ENCODE assay signal across 20 cellular contexts in the genomic region with DNA sequence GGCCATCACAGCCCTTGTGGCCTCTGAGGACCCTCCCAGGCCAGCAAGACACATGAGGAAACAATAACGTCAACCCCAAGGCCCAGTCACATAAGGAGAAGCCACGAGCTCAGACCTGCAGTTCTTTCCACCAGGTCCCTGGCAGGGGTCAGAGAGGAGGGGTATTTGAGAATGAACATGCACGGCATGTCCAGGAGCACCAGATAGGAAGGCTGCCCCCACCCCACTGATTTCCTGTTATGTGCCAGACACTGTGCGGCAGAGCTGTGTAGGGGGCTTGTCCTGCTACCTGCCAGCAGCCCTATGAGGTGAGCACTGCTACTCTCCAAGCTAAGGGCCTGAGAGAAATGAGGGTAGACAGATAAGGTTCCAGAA. TPM values are rescaled to one million over a fixed set of nuclear protein-coding genes. Genes with fewer than 3 reads are reported as not detected.
DNase-seq lines count a peak whose midpoint lies in the region; ATAC-seq and TF ChIP-seq lines count a peak whose summit lies in the region.
"Had no signal": no experiment of that assay in that cellular context is flagged by ENCODE, and none has a peak within 500 bp of the region (broad histone marks: within the 10 kb centered on the region; RNA-seq: fewer than 3 reads in every experiment).

No MANE protein-coding gene starts in this region.

- H3K36me3 Mint-ChIP-seq in activated naive CD8-positive, alpha-beta T cell = no peaks in the 10 kb centered on the region
- no peaks in the 10 kb centered on the region for H3K36me3 Mint-ChIP-seq in activated naive CD8-positive, alpha-beta T cell treated with anti-CD3 and anti-CD28 coated beads for 36 hours
- H3K36me3 Mint-ChIP-seq in activated naive CD8-positive, alpha-beta T cell treated with anti-CD3 and anti-CD28 coated beads, Interleukin-2, amount 50 U/mL, for 24 hours (ENCODE audit: low read depth) = no peaks in the 10 kb centered on the region
- no peaks in the 10 kb centered on the region for H3K36me3 Mint-ChIP-seq in naive thymus-derived CD4-positive, alpha-beta T cell

- POLR2A ChIA-PET in naive thymus-derived CD4-positive, alpha-beta T cell (lab: Charles Lee) = no interaction called here

- peaks cover 29 to 42% of the 10 kb centered on the region in 2 donors for H3K4me1 ChIP-seq in naive thymus-derived CD4-positive, alpha-beta T cell (ENCODE audit: control insufficient read depth in 2 of 2, insufficient read depth in 2 of 2, low read length in 2 of 2)
- H3K4me1 ChIP-seq in suprapubic skin = peaks cover 5% of the 10 kb centered on the region
- H3K4me1 ChIP-seq: colonic mucosa had no signal

- H3K27ac Mint-ChIP-seq in activated naive CD8-positive, alpha-beta T cell = no peak overlapping the region
- H3K27ac Mint-ChIP-seq in activated naive CD8-positive, alpha-beta T cell treated with anti-CD3 and anti-CD28 coated beads for 36 hours = no peak overlapping the region
- peak overlapping the region; percentile 58 for H3K27ac Mint-ChIP-seq in activated naive CD8-positive, alpha-beta T cell treated with anti-CD3 and anti-CD28 coated beads, Interleukin-2, amount 50 U/mL, for 24 hours
- peak overlapping the region in 5 of 9 donors; percentile 29 to 74 (median 59) for H3K27ac Mint-ChIP-seq in naive thymus-derived CD4-positive, alpha-beta T cell
- H3K27ac Mint-ChIP-seq: activated B cell treated with CpG ODN at 0.5 μM for 24 hours had no signal

- no peak overlapping the region for H3K4me3 ChIP-seq in naive thymus-derived CD4-positive, alpha-beta T cell (ENCODE audit: low read length)
- no peak overlapping the region for H3K4me3 ChIP-seq in suprapubic skin
- H3K4me3 ChIP-seq: colonic mucosa, esophagus squamous epithelium, gastrocnemius medialis, mucosa of descending colon had no signal

- peak overlapping the region; percentile 74 for H3K4me3 Mint-ChIP-seq in activated naive CD8-positive, alpha-beta T cell
- H3K4me3 Mint-ChIP-seq in activated naive CD8-positive, alpha-beta T cell treated with anti-CD3 and anti-CD28 coated beads for 36 hours = no peak overlapping the region
- H3K4me3 Mint-ChIP-seq in activated naive CD8-positive, alpha-beta T cell treated with anti-CD3 and anti-CD28 coated beads, Interleukin-2, amount 50 U/mL, for 24 hours = no peak overlapping the region
- peak overlapping the region in 2 of 10 donors; percentile 11 to 36 for H3K4me3 Mint-ChIP-seq in naive thymus-derived CD4-positive, alpha-beta T cell
- H3K4me3 Mint-ChIP-seq: activated B cell treated with CpG ODN at 0.5 μM for 24 hours had no signal

- H3K27ac ChIP-seq in naive thymus-derived CD4-positive, alpha-beta T cell (ENCODE audit: low read depth, low read length) = no peak overlapping the region
- H3K27ac ChIP-seq in suprapubic skin = no peak overlapping the region
- H3K27ac ChIP-seq: brain microvascular endothelial cell, colonic mucosa, esophagus squamous epithelium, gastrocnemius medialis, neutrophil had no signal

- H3K36me3 ChIP-seq in naive thymus-derived CD4-positive, alpha-beta T cell (ENCODE audit: control insufficient read depth in 2 of 3, insufficient read depth in 3 of 3, low read length in 3 of 3) = no peaks in the 10 kb centered on the region
- H3K36me3 ChIP-seq in suprapubic skin = no peaks in the 10 kb centered on the region
- H3K36me3 ChIP-seq: brain microvascular endothelial cell, colonic mucosa, esophagus squamous epithelium, gastrocnemius medialis, neutrophil had no signal

- WGBS in suprapubic skin = 80% methylated on average over 4 of the region's 4 CpGs

- no peak for ATAC-seq in activated naive CD8-positive, alpha-beta T cell treated with anti-CD3 and anti-CD28 coated beads, Interleukin-2, amount 50 U/mL, for 24 hours
- ATAC-seq in naive thymus-derived CD4-positive, alpha-beta T cell = no peak
- no peak for ATAC-seq in HG03108 (IDR thresholded peaks at IDR 0.05; ENCODE audit: unreplicated experiment)
- no peak for ATAC-seq in GM18498 (IDR thresholded peaks at IDR 0.05; ENCODE audit: unreplicated experiment)
- ATAC-seq: gastrocnemius medialis had no signal

- intact Hi-C loops in naive thymus-derived CD4-positive, alpha-beta T cell (cut with micrococcal nuclease) = loop anchor here in 1 of 2 donors (5.0 kb wide), 1 partner anchor 56 kb away; no protein-coding TSS in a partner anchor

- no peaks in the 10 kb centered on the region for H3K9me3 ChIP-seq in naive thymus-derived CD4-positive, alpha-beta T cell (ENCODE audit: control insufficient read depth in 2 of 3, low read length in 3 of 3)
- no peaks in the 10 kb centered on the region for H3K9me3 ChIP-seq in suprapubic skin
- H3K9me3 ChIP-seq: colonic mucosa, esophagus squamous epithelium, gastrocnemius medialis, mucosa of descending colon, neutrophil had no signal

- no peak for DNase-seq in activated naive CD8-positive, alpha-beta T cell treated with anti-CD3 and anti-CD28 coated beads for 36 hours
- no peak for DNase-seq in activated naive CD8-positive, alpha-beta T cell treated with anti-CD3 and anti-CD28 coated beads, Interleukin-2, amount 50 U/mL, for 24 hours
- DNase-seq in naive thymus-derived CD4-positive, alpha-beta T cell = no peak
- peak; percentile 47 to 71 for DNase-seq in suprapubic skin (ENCODE audit: low spot score in 2 of 2)
- no peak for DNase-seq in COLO668 (lab: John Stamatoyannopoulos, UW; ENCODE audit: unreplicated experiment)
- DNase-seq: activated B cell treated with CpG ODN at 0.5 μM for 24 hours; activated effector memory CD4-positive, alpha-beta T cell treated with Interleukin-2 at 50 U/mL for 16 hours; brain microvascular endothelial cell; Calu3; colonic mucosa; esophagus squamous epithelium; hypothalamus; MM.1S; mucosa of descending colon; NCI-H226 had no signal

- H3K9me3 Mint-ChIP-seq in activated naive CD8-positive, alpha-beta T cell (ENCODE audit: low read depth) = no peaks in the 10 kb centered on the region
- H3K9me3 Mint-ChIP-seq in activated naive CD8-positive, alpha-beta T cell treated with anti-CD3 and anti-CD28 coated beads for 36 hours = no peaks in the 10 kb centered on the region
- no peaks in the 10 kb centered on the region for H3K9me3 Mint-ChIP-seq in activated naive CD8-positive, alpha-beta T cell treated with anti-CD3 and anti-CD28 coated beads, Interleukin-2, amount 50 U/mL, for 24 hours
- no peaks in the 10 kb centered on the region for H3K9me3 Mint-ChIP-seq in naive thymus-derived CD4-positive, alpha-beta T cell
- H3K9me3 Mint-ChIP-seq: activated B cell treated with CpG ODN at 0.5 μM for 24 hours had no signal

- no peak for TF ChIP-seq CTCF in suprapubic skin (IDR thresholded peaks at IDR 0.05)

- H3K4me1 Mint-ChIP-seq in activated naive CD8-positive, alpha-beta T cell (ENCODE audit: low read depth) = peaks cover 42% of the 10 kb centered on the region
- peaks cover 31% of the 10 kb centered on the region for H3K4me1 Mint-ChIP-seq in activated naive CD8-positive, alpha-beta T cell treated with anti-CD3 and anti-CD28 coated beads for 36 hours
- H3K4me1 Mint-ChIP-seq in activated naive CD8-positive, alpha-beta T cell treated with anti-CD3 and anti-CD28 coated beads, Interleukin-2, amount 50 U/mL, for 24 hours = peaks cover 37% of the 10 kb centered on the region
- H3K4me1 Mint-ChIP-seq in naive thymus-derived CD4-positive, alpha-beta T cell = peaks cover 15 to 47% (median 39%) of the 10 kb centered on the region in 7 donors
- H3K4me1 Mint-ChIP-seq: activated B cell treated with CpG ODN at 0.5 μM for 24 hours had no signal

- no peaks in the 10 kb centered on the region for H3K27me3 ChIP-seq in naive thymus-derived CD4-positive, alpha-beta T cell (ENCODE audit: control insufficient read depth in 2 of 2, insufficient read depth in 2 of 2, low read length in 2 of 2)
- H3K27me3 ChIP-seq in suprapubic skin = no peaks in the 10 kb centered on the region
- H3K27me3 ChIP-seq: colonic mucosa, esophagus squamous epithelium, gastrocnemius medialis had no signal

- no peak for TF ChIP-seq POLR2A in suprapubic skin (IDR thresholded peaks at IDR 0.05)

- CTCF ChIA-PET in naive thymus-derived CD4-positive, alpha-beta T cell (lab: Charles Lee) = interaction anchor here (0.6 to 1.3 kb wide), 2 partner anchors 10 to 14 kb away, joined by 3 to 4 read pairs; no protein-coding TSS in a partner anchor

- no peak for TF ChIP-seq EP300 in suprapubic skin (IDR thresholded peaks at IDR 0.05)

- no peaks in the 10 kb centered on the region for H3K27me3 Mint-ChIP-seq in activated naive CD8-positive, alpha-beta T cell
- no peaks in the 10 kb centered on the region for H3K27me3 Mint-ChIP-seq in activated naive CD8-positive, alpha-beta T cell treated with anti-CD3 and anti-CD28 coated beads for 36 hours
- no peaks in the 10 kb centered on the region for H3K27me3 Mint-ChIP-seq in activated naive CD8-positive, alpha-beta T cell treated with anti-CD3 and anti-CD28 coated beads, Interleukin-2, amount 50 U/mL, for 24 hours
- peaks cover 0 to 7% (median 3%) of the 10 kb centered on the region in 5 donors for H3K27me3 Mint-ChIP-seq in naive thymus-derived CD4-positive, alpha-beta T cell

RNA-seq across cellular contexts. Expression of a gene that starts 40.7 kb away (rescaled TPM):
- 10 to 100 TPM; 27.3 to 28.2 TPM for total RNA-seq in activated naive CD8-positive, alpha-beta T cell treated with anti-CD3 and anti-CD28 coated beads for 36 hours
- total RNA-seq in naive thymus-derived CD4-positive, alpha-beta T cell = 10 to 100 TPM; 13.5 to 57.2 (median 24.5) TPM
- 1 to 10 TPM; 1.8 to 4.2 TPM for polyA plus RNA-seq in naive thymus-derived CD4-positive, alpha-beta T cell
- total RNA-seq in suprapubic skin = 100 to 1,000 TPM in 1 of 4 donors, 10 to 100 TPM in 3; 71.9 to 104 (median 79.5) TPM

Comparison
In these comparisons a context has a peak if more than half of its experiments do, and no peak if none do; other contexts are left out.
1. H3K27ac Mint-ChIP-seq: peak in activated naive CD8-positive, alpha-beta T cell treated with anti-CD3 and anti-CD28 coated beads, Interleukin-2, amount 50 U/mL, for 24 hours (single experiment) and naive thymus-derived CD4-positive, alpha-beta T cell (5 of 9); none in activated naive CD8-positive, alpha-beta T cell (single experiment) and activated naive CD8-positive, alpha-beta T cell treated with anti-CD3 and anti-CD28 coated beads for 36 hours (single experiment).
2. DNase-seq: peak in suprapubic skin (2 of 2); none in activated naive CD8-positive, alpha-beta T cell treated with anti-CD3 and anti-CD28 coated beads for 36 hours (single experiment), activated naive CD8-positive, alpha-beta T cell treated with anti-CD3 and anti-CD28 coated beads, Interleukin-2, amount 50 U/mL, for 24 hours (single experiment), naive thymus-derived CD4-positive, alpha-beta T cell (0 of 9) and COLO668 (single experiment).